8 cellular contexts compared by ENCODE assay signal in the genomic region with DNA sequence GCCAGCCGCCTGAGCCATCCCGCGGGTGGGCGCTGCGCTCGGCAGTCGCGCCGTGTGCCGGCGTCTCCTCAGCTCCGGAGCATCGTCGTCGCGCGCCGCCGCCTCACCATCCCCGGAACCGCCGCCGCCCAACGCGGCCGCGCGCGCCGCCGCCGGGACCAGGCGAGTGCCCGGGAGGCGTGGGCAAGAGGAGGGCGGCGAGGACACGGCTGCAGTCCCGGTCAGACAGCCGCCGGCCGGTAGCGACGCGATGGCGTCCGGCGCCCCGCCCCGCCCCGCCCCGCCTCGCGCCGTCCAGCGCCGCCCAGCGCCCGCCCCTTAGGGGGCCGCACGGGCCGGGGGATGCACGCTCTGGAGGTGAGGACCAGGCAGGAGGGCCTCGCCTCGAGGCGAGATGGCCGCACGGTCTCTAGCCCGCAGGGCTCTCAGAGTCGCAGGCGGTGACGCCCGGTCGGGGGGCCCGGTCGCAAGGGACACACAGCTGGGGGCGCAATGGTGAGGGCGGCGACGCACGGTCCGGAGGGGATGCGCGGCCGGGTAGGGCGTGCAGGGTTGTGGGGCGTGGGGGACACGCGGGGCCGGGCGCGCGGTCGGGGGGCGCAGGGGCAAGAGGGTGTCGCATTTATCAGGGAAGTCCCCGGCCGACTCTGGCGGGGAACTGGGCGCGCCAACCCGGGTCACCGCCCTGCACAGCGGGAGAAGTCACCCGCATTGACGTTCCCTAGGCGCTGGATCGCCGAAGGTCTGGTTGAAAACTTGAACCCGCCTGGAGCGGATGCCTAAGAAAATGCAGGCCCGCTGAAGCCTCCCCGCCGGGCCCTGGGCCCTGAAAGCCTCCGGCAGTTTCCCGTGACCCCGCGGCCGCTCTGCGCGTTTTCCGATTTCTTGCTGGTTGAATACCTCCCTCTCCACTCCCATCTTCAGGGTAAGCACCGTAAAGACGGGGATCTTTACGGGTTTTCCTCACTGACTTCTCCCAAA. TPM values are rescaled to one million over a fixed set of nuclear protein-coding genes. Genes with fewer than 3 reads are reported as not detected.
DNase-seq lines count a peak whose midpoint lies in the region; ATAC-seq and TF ChIP-seq lines count a peak whose summit lies in the region.

A gene (minus strand): TSS at position 259 of the 981 bp plus-strand sequence. CDS start 241 bp downstream, at position 18.

- peaks cover 32% of the 10 kb centered on the region for H3K27me3 ChIP-seq in HUES64 (ENCODE audit: insufficient read depth, low read length)
- no peaks in the 10 kb centered on the region for H3K27me3 ChIP-seq in body of pancreas
- H3K27me3 ChIP-seq in iPS DF 6.9 (ENCODE audit: control insufficient read depth, insufficient read depth, low read length): no peaks in the 10 kb centered on the region

- under 1% methylated on average over 125 of the region's 125 CpGs for WGBS in HUES64
- 3 to 25% methylated on average over 19 to 76 of the region's 125 CpGs for WGBS in body of pancreas, 2 donors
- WGBS in iPS DF 6.9 (ENCODE audit: insufficient coverage, insufficient read length): no CpG with 5 or more reads among the region's 125 CpGs

- H3K36me3 ChIP-seq in HUES64 (ENCODE audit: insufficient read depth, low read length) (no peaks in the 10 kb centered on the region), body of pancreas (replicated peaks in 1 of 2; ENCODE audit: insufficient read depth in 1 of 2, low read depth in 2 of 2) (no peaks in the 10 kb centered on the region), iPS DF 6.9 (ENCODE audit: control insufficient read depth, insufficient read depth, low read length) (no peaks in the 10 kb centered on the region)

- no peak for TF ChIP-seq CTCF in body of pancreas (IDR thresholded peaks at IDR 0.05)

- peak within 1 kb of the TSS; percentile 66 for H3K4me3 ChIP-seq in HUES64 (ENCODE audit: low read length)
- H3K4me3 ChIP-seq in body of pancreas: peak within 1 kb of the TSS; percentile 72 to 78
- H3K4me3 ChIP-seq in iPS DF 6.9 (ENCODE audit: low read length): peak within 1 kb of the TSS; percentile 77

- H3K27ac ChIP-seq in HUES64 (ENCODE audit: low read depth, low read length) (no peak within 1 kb of the TSS), body of pancreas (peak within 1 kb of the TSS; percentile 71 to 89 (median 86)), iPS DF 6.9 (ENCODE audit: low read length) (no peak within 1 kb of the TSS)

- DNase-seq in DMS153 (lab: John Stamatoyannopoulos, UW) (peak; percentile 17), T-helper 1 cell (peak in 4 of 5 donors; percentile 16 to 42 (median 20)), body of pancreas (peak; percentile 67 to 81 (median 80)), iPS DF 6.9 (ENCODE audit: low read depth, low spot score) (no peak), renal cortical epithelial cell (ENCODE audit: low read depth) (no peak), MV-4-11 (lab: John Stamatoyannopoulos, UW) (no peak)

- no peaks in the 10 kb centered on the region for H3K9me3 ChIP-seq in HUES64 (ENCODE audit: insufficient read depth, low read depth, low read length)
- no peaks in the 10 kb centered on the region for H3K9me3 ChIP-seq in body of pancreas
- no peaks in the 10 kb centered on the region for H3K9me3 ChIP-seq in iPS DF 6.9 (ENCODE audit: control insufficient read depth, insufficient read depth, low read length)

- ATAC-seq in GM21390 (IDR thresholded peaks at IDR 0.05; ENCODE audit: unreplicated experiment): peak; percentile 68
- ATAC-seq in body of pancreas: peak; percentile 82

- TF ChIP-seq POLR2A in body of pancreas (IDR thresholded peaks at IDR 0.05): peak; percentile 57 to 65 (median 57)

- H3K4me1 ChIP-seq in HUES64 (ENCODE audit: insufficient read depth, low read length) (peaks cover 6% of the 10 kb centered on the region; the same call in 1 of the 2 replicates), body of pancreas (peaks cover 8% of the 10 kb centered on the region), iPS DF 6.9 (ENCODE audit: control insufficient read depth, insufficient read depth, low read length) (no peaks in the 10 kb centered on the region; the same call in 1 of the 2 replicates)

- H3K9ac ChIP-seq in HUES64 (ENCODE audit: low read depth, low read length): peak within 1 kb of the TSS; percentile 19

- intact Hi-C loops in body of pancreas (cut with DNase I): loop anchor here (5.0 kb wide), 1 partner anchor 116 kb away; no protein-coding TSS in a partner anchor

RNA-seq across cellular contexts. Expression of the gene that starts here (rescaled TPM):
- 4.6 TPM for polyA plus RNA-seq in HUES64 (2013, experiment 1 of 2)
- 6.0 TPM for polyA plus RNA-seq in HUES64 (2013, experiment 2 of 2)
- total RNA-seq in body of pancreas (10 to 100 TPM in 1 of 2 donors, 1 to 10 TPM in 1; 8.2 to 15.0 TPM), renal cortical epithelial cell (30.0 and 45.9 TPM in 2 replicates)

Comparison
In these comparisons a context has a peak if more than half of its experiments do, and no peak if none do; other contexts are left out.
1. DNase-seq: peak in DMS153 (single experiment), T-helper 1 cell (4 of 5) and body of pancreas (4 of 4); none in iPS DF 6.9 (single experiment), renal cortical epithelial cell (single experiment) and MV-4-11 (single experiment).
2. H3K27ac ChIP-seq: peak in body of pancreas (4 of 4); none in HUES64 (single experiment) and iPS DF 6.9 (single experiment).
3. Peak in every context shown above with its lines, with median percentiles within 50 percentile points of each other: H3K4me3 ChIP-seq.